ENCODE assay signal across 8 cellular contexts in the genomic region with DNA sequence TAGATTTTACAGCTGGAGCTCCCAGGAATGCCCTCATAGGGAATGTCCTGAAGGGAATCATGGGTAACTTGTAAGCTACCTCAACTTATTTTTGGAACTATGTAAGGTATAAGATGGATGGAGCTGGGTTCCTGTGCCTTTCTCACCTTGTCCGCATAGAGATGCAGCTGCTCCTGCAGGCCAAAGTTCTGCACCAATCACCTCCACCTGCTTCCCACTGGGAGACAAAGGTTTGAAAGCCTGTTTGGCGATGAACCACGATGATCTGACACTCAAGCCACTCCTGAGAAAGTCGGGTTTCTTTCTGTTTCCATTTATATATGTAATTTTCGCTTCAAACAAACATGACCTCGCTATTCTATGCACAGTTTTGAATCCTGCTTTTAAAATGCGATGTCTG. TPM values are rescaled to one million over a fixed set of nuclear protein-coding genes. Genes with fewer than 3 reads are reported as not detected.
DNase-seq lines count a peak whose midpoint lies in the region; ATAC-seq and TF ChIP-seq lines count a peak whose summit lies in the region.

No MANE protein-coding gene starts in this region.

- H3K4me1 Mint-ChIP-seq in activated T-helper 1 cell treated with anti-CD3 and anti-CD28 coated beads, Interleukin-12 subunit alpha, Interleukin-12 subunit beta, Interleukin-2, Interleukin-4 antibody, amounts not matched to agents 30 ng/mL and 10 ng/mL and 1 ng/mL, durations not matched to agents 14 hours and 24 hours and 36 hours (ENCODE audit: low read depth) = peaks cover 40% of the 10 kb centered on the region
- peaks cover 42 to 53% of the 10 kb centered on the region in 2 donors for H3K4me1 Mint-ChIP-seq in immature natural killer cell

- H3K9ac ChIP-seq in HUES48 (ENCODE audit: low read depth, low read length) = peak overlapping the region; percentile 34

- in situ Hi-C loops in GM13976 (cut with MboI; ENCODE audit: low sequenced_read_pairs, unreplicated experiment) = no loop called here

- peaks cover 13% of the 10 kb centered on the region for H3K4me1 ChIP-seq in HUES48 (ENCODE audit: control insufficient read depth, insufficient read depth, low read length)
- peaks cover 3 to 5% of the 10 kb centered on the region in 2 donors for H3K4me1 ChIP-seq in thoracic aorta (ENCODE audit: control insufficient read depth in 1 of 2, low read depth in 2 of 2)

- peaks cover 15% of the 10 kb centered on the region for H3K36me3 Mint-ChIP-seq in activated T-helper 1 cell treated with anti-CD3 and anti-CD28 coated beads, Interleukin-12 subunit alpha, Interleukin-12 subunit beta, Interleukin-2, Interleukin-4 antibody, amounts not matched to agents 30 ng/mL and 10 ng/mL and 1 ng/mL, durations not matched to agents 14 hours and 24 hours and 36 hours (ENCODE audit: low read depth)
- peaks cover 0 to 5% (median 0%) of the 10 kb centered on the region in 3 donors for H3K36me3 Mint-ChIP-seq in immature natural killer cell

- no peak for ATAC-seq in thoracic aorta (ENCODE audit: insufficient number of reproducible peaks, low FRiP score, low read depth)

- peak overlapping the region; percentile 88 for H3K4me3 Mint-ChIP-seq in activated T-helper 1 cell treated with anti-CD3 and anti-CD28 coated beads, Interleukin-12 subunit alpha, Interleukin-12 subunit beta, Interleukin-2, Interleukin-4 antibody, amounts not matched to agents 30 ng/mL and 10 ng/mL and 1 ng/mL, durations not matched to agents 14 hours and 24 hours and 36 hours
- peak overlapping the region; percentile 87 to 98 (median 93) for H3K4me3 Mint-ChIP-seq in immature natural killer cell

- no peaks in the 10 kb centered on the region for H3K9me3 Mint-ChIP-seq in activated T-helper 1 cell treated with anti-CD3 and anti-CD28 coated beads, Interleukin-12 subunit alpha, Interleukin-12 subunit beta, Interleukin-2, Interleukin-4 antibody, amounts not matched to agents 30 ng/mL and 10 ng/mL and 1 ng/mL, durations not matched to agents 14 hours and 24 hours and 36 hours
- H3K9me3 Mint-ChIP-seq in immature natural killer cell = no peaks in the 10 kb centered on the region

- H3K4me3 ChIP-seq in HUES48 (ENCODE audit: low read depth, low read length) = peak overlapping the region; percentile 83
- peak overlapping the region; percentile 83 for H3K4me3 ChIP-seq in thoracic aorta

- H3K27me3 Mint-ChIP-seq in activated T-helper 1 cell treated with anti-CD3 and anti-CD28 coated beads, Interleukin-12 subunit alpha, Interleukin-12 subunit beta, Interleukin-2, Interleukin-4 antibody, amounts not matched to agents 30 ng/mL and 10 ng/mL and 1 ng/mL, durations not matched to agents 14 hours and 24 hours and 36 hours (ENCODE audit: insufficient read depth) = peaks cover 6% of the 10 kb centered on the region
- H3K27me3 Mint-ChIP-seq in immature natural killer cell (ENCODE audit: low read depth in 3 of 3) = peaks cover 4 to 5% (median 5%) of the 10 kb centered on the region in 3 donors

- peak overlapping the region; percentile 88 for H3K27ac Mint-ChIP-seq in activated T-helper 1 cell treated with anti-CD3 and anti-CD28 coated beads, Interleukin-12 subunit alpha, Interleukin-12 subunit beta, Interleukin-2, Interleukin-4 antibody, amounts not matched to agents 30 ng/mL and 10 ng/mL and 1 ng/mL, durations not matched to agents 14 hours and 24 hours and 36 hours
- peak overlapping the region; percentile 88 to 97 (median 94) for H3K27ac Mint-ChIP-seq in immature natural killer cell

- intact Hi-C loops in activated T-helper 1 cell treated with anti-CD3 and anti-CD28 coated beads, Interleukin-12 subunit alpha, Interleukin-12 subunit beta, Interleukin-2, Interleukin-4 antibody, amounts not matched to agents 30 ng/mL and 10 ng/mL and 1 ng/mL, durations not matched to agents 14 hours and 24 hours and 36 hours (cut with micrococcal nuclease) = loop anchor here (1.0 to 5.0 kb wide), 3 partner anchors 20 to 922 kb away; a partner anchor contains a TSS

- no peak for TF ChIP-seq CTCF in thoracic aorta (IDR thresholded peaks at IDR 0.05)
- TF ChIP-seq CTCF in GM13976 (IDR thresholded peaks at IDR 0.05; ENCODE audit: borderline replicate concordance, control extremely low read depth, extremely low read depth, insufficient read depth, missing control alignments) = no peak

- H3K9me3 ChIP-seq in HUES48 (ENCODE audit: control insufficient read depth, insufficient read depth, low read length) (no peaks in the 10 kb centered on the region), thoracic aorta (no peaks in the 10 kb centered on the region)

- H3K27me3 ChIP-seq in HUES48 (ENCODE audit: control insufficient read depth, insufficient read depth, low read length) = no peaks in the 10 kb centered on the region
- no peaks in the 10 kb centered on the region for H3K27me3 ChIP-seq in thoracic aorta (replicated peaks; ENCODE audit: insufficient read depth)

- DNase-seq in ELF-1 (ENCODE audit: low read depth, low spot score) (peak; percentile 31), immature natural killer cell (no peak), thoracic aorta (ENCODE audit: low spot score) (no peak), COLO829 (ENCODE audit: low spot score) (no peak), GM13976 (ENCODE audit: low spot score) (no peak)
- DNase-seq in activated T-helper 1 cell treated with anti-CD3 and anti-CD28 coated beads, Interleukin-12 subunit alpha, Interleukin-12 subunit beta, Interleukin-2, Interleukin-4 antibody, amounts not matched to agents 30 ng/mL and 10 ng/mL and 1 ng/mL, durations not matched to agents 14 hours and 24 hours and 36 hours (ENCODE audit: low spot score) = no peak
- no peak for DNase-seq in effector CD4-positive, alpha-beta T cell

- H3K36me3 ChIP-seq in HUES48 (ENCODE audit: control insufficient read depth, insufficient read depth, low read length) = peaks cover 16% of the 10 kb centered on the region
- H3K36me3 ChIP-seq in thoracic aorta = peaks cover 2% of the 10 kb centered on the region

- H3K27ac ChIP-seq in HUES48 (ENCODE audit: low read depth, low read length) (no peak overlapping the region), thoracic aorta (peak overlapping the region; percentile 66 to 80)

RNA-seq across cellular contexts. Expression of a gene that starts 0.6 kb away (rescaled TPM):
- total RNA-seq in activated T-helper 1 cell treated with anti-CD3 and anti-CD28 coated beads, Interleukin-12 subunit alpha, Interleukin-12 subunit beta, Interleukin-2, Interleukin-4 antibody, amounts not matched to agents 30 ng/mL and 10 ng/mL and 1 ng/mL, durations not matched to agents 14 hours and 24 hours and 36 hours = 1.1 and 1.5 TPM in 2 replicates
- 1 to 10 TPM; 1.5 to 5.8 (median 4.2) TPM for polyA plus RNA-seq in immature natural killer cell
- total RNA-seq in thoracic aorta = 1 to 10 TPM; 2.8 to 4.3 TPM

RNA-seq across cellular contexts. Expression of a gene that starts 38.9 kb away (rescaled TPM):
- total RNA-seq in activated T-helper 1 cell treated with anti-CD3 and anti-CD28 coated beads, Interleukin-12 subunit alpha, Interleukin-12 subunit beta, Interleukin-2, Interleukin-4 antibody, amounts not matched to agents 30 ng/mL and 10 ng/mL and 1 ng/mL, durations not matched to agents 14 hours and 24 hours and 36 hours = 18.6 and 19.6 TPM in 2 replicates
- polyA plus RNA-seq in immature natural killer cell = 10 to 100 TPM in 2 of 3 donors, 1 to 10 TPM in 1; 9.9 to 23.1 (median 15.3) TPM
- total RNA-seq in thoracic aorta = 10 to 100 TPM; 13.5 to 16.9 TPM

RNA-seq across cellular contexts. Expression of a gene that starts 39.9 kb away (rescaled TPM):
- total RNA-seq in activated T-helper 1 cell treated with anti-CD3 and anti-CD28 coated beads, Interleukin-12 subunit alpha, Interleukin-12 subunit beta, Interleukin-2, Interleukin-4 antibody, amounts not matched to agents 30 ng/mL and 10 ng/mL and 1 ng/mL, durations not matched to agents 14 hours and 24 hours and 36 hours = 41.2 and 46.8 TPM in 2 replicates
- 100 to 1,000 TPM in 1 of 3 donors, 10 to 100 TPM in 2; 53.5 to 123 (median 70.9) TPM for polyA plus RNA-seq in immature natural killer cell
- total RNA-seq in thoracic aorta = 10 to 100 TPM; 37.9 to 43.3 TPM
